Comparison of ENCODE assay signal across 23 cellular contexts in the genomic region with DNA sequence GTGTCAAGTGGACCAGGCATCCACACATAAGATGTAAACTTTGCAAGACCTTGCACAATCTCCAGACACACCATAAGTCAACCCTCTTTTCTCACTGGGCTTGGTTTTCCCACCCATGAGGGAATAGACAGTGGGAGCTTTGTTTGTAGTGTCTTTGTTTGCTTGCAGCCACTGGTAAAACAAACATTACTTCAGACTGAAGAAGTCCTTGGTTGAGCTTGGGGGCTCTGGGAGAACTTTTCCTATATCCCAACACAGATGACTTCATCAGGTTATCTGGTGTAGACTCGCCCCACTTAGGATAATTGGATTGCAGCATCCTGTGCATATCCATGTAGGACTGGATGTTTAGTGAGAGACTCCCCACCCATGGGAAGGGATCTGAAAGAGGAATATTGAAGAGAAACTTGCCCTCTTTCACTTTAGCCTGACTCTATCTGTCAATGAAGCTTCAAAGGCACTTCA. TPM values are rescaled to one million over a fixed set of nuclear protein-coding genes. Genes with fewer than 3 reads are reported as not detected.
DNase-seq lines count a peak whose midpoint lies in the region; ATAC-seq and TF ChIP-seq lines count a peak whose summit lies in the region.
"Had no signal": no experiment of that assay in that cellular context is flagged by ENCODE, and none has a peak within 500 bp of the region (broad histone marks: within the 10 kb centered on the region; RNA-seq: fewer than 3 reads in every experiment).

No MANE protein-coding gene starts in this region.

- DNase-seq in GM23338 (ENCODE audit: low spot score) (no peak), HuH-7.5 (ENCODE audit: low spot score) (peak; percentile 33), SK-MEL-5 (ENCODE audit: low read depth, low spot score) (peak; percentile 63), mucosa of descending colon (no peak), cerebellum (ENCODE audit: low spot score) (no peak), NCI-H774 (lab: John Stamatoyannopoulos, UW) (no peak)
- DNase-seq: activated CD4-positive, alpha-beta T cell treated with anti-CD3 and anti-CD28 coated beads for 48 hours; activated naive CD8-positive, alpha-beta T cell treated with anti-CD3 and anti-CD28 coated beads for 36 hours; AML-193; effector CD8-positive, alpha-beta T cell; esophagus squamous epithelium; H7; NCI-H1436 treated with DMSO at 0.1 percent for 48 hours; NCI-H446; stimulated activated CD4-positive, alpha-beta T cell treated with anti-CD3 and anti-CD28 coated beads, Interleukin-1b, Interleukin-23, amount 100 ng/mL, for 48 hours; stimulated activated naive CD4-positive, alpha-beta T cell treated with Interleukin-2 at 50 U/mL for 16 hours; T-helper 1 cell; thyroid gland had no signal

- H3K4me2 ChIP-seq in GM23338: peak overlapping the region; percentile 30; the same call in 1 of the 2 replicates

- peaks cover 8% of the 10 kb centered on the region; the same call in 1 of the 2 replicates for H3K9me2 ChIP-seq in GM23338 (ENCODE audit: insufficient read depth)

- H3K4me3 ChIP-seq in GM23338 (no peak overlapping the region), mucosa of descending colon (no peak overlapping the region)
- H3K4me3 ChIP-seq: esophagus squamous epithelium, thyroid gland had no signal

- H3K4me3 Mint-ChIP-seq in GM23338: no peak overlapping the region
- H3K4me3 Mint-ChIP-seq: activated naive CD8-positive, alpha-beta T cell treated with anti-CD3 and anti-CD28 coated beads for 36 hours; mesothelial cell of epicardium; natural killer cell treated with Interleukin-12 subunit alpha and Interleukin-12 subunit beta and Interleukin-15 and Interleukin-18, amount 100 ng/mL, for 72 hours had no signal

- H3K9me3 Mint-ChIP-seq in GM23338: no peaks in the 10 kb centered on the region; the same call in 2 of the 3 replicates
- H3K9me3 Mint-ChIP-seq: activated naive CD8-positive, alpha-beta T cell treated with anti-CD3 and anti-CD28 coated beads for 36 hours; activated T-helper 2 cell treated with anti-CD3 and anti-CD28 coated beads, Interferon-gamma antibody, Interleukin-2, Interleukin-4, amounts not matched to agents 10 μg/mL and 5 μg/mL and 100 μg/mL, durations not matched to agents 14 hours and 24 hours and 36 hours; mesothelial cell of epicardium; natural killer cell treated with Interleukin-12 subunit alpha and Interleukin-12 subunit beta and Interleukin-15 and Interleukin-18, amount 100 ng/mL, for 72 hours had no signal

- H3K36me3 ChIP-seq in GM23338 (ENCODE audit: insufficient read depth): no peaks in the 10 kb centered on the region
- no peaks in the 10 kb centered on the region for H3K36me3 ChIP-seq in mucosa of descending colon (ENCODE audit: low read depth)
- H3K36me3 ChIP-seq: esophagus squamous epithelium, thyroid gland had no signal

- TF ChIP-seq CTCF in GM23338 (conservative IDR thresholded peaks at IDR 0.05; ENCODE audit: low read depth in 2 of 2) (no peak), mucosa of descending colon (IDR thresholded peaks at IDR 0.05) (no peak)

- no peaks in the 10 kb centered on the region for H3K36me3 Mint-ChIP-seq in GM23338 (ENCODE audit: low read depth)
- H3K36me3 Mint-ChIP-seq: activated naive CD8-positive, alpha-beta T cell treated with anti-CD3 and anti-CD28 coated beads for 36 hours; mesothelial cell of epicardium; natural killer cell treated with Interleukin-12 subunit alpha and Interleukin-12 subunit beta and Interleukin-15 and Interleukin-18, amount 100 ng/mL, for 72 hours had no signal

- H3K27me3 ChIP-seq in GM23338 (ENCODE audit: insufficient read depth): no peaks in the 10 kb centered on the region
- H3K27me3 ChIP-seq: thyroid gland had no signal

- no peaks in the 10 kb centered on the region for H3K9me3 ChIP-seq in mucosa of descending colon
- H3K9me3 ChIP-seq: esophagus squamous epithelium, thyroid gland had no signal

- peaks cover 44% of the 10 kb centered on the region for H3K4me1 ChIP-seq in GM23338 (ENCODE audit: insufficient read depth)
- H3K4me1 ChIP-seq in mucosa of descending colon (ENCODE audit: low read depth): no peaks in the 10 kb centered on the region
- H3K4me1 ChIP-seq: esophagus squamous epithelium had no signal

- H3K27ac Mint-ChIP-seq in GM23338: no peak overlapping the region
- H3K27ac Mint-ChIP-seq: activated naive CD8-positive, alpha-beta T cell treated with anti-CD3 and anti-CD28 coated beads for 36 hours; activated T-helper 2 cell treated with anti-CD3 and anti-CD28 coated beads, Interferon-gamma antibody, Interleukin-2, Interleukin-4, amounts not matched to agents 10 μg/mL and 5 μg/mL and 100 μg/mL, durations not matched to agents 14 hours and 24 hours and 36 hours; mesothelial cell of epicardium; natural killer cell treated with Interleukin-12 subunit alpha and Interleukin-12 subunit beta and Interleukin-15 and Interleukin-18, amount 100 ng/mL, for 72 hours had no signal

- peaks cover 46% of the 10 kb centered on the region for H3K4me1 Mint-ChIP-seq in GM23338
- H3K4me1 Mint-ChIP-seq: activated naive CD8-positive, alpha-beta T cell treated with anti-CD3 and anti-CD28 coated beads for 36 hours had no signal

- no peak overlapping the region for H2AFZ ChIP-seq in GM23338

- H3K79me2 ChIP-seq in GM23338 (replicated peaks; ENCODE audit: insufficient read depth): no peaks in the 10 kb centered on the region

- in situ Hi-C loops in SK-MEL-5 (cut with HindIII; ENCODE audit: low pct_unique_long_range_greater_than_20kb, low sequenced_read_pairs): no loop called here

- peaks cover 5% of the 10 kb centered on the region for H3K27me3 Mint-ChIP-seq in GM23338 (ENCODE audit: insufficient read depth, low read depth, poor library complexity)

- no peak overlapping the region for H3K27ac ChIP-seq in GM23338 (ENCODE audit: low read depth)
- H3K27ac ChIP-seq: esophagus squamous epithelium, thyroid gland had no signal

- H4K20me1 ChIP-seq in GM23338 (replicated peaks; ENCODE audit: insufficient read depth): no peaks in the 10 kb centered on the region

- intact Hi-C loops in mucosa of descending colon (cut with DNase I, micrococcal nuclease): no loop called here

- ATAC-seq in GM23338 (no peak), mucosa of descending colon (peak; percentile 25), GM21737 (IDR thresholded peaks at IDR 0.05; ENCODE audit: unreplicated experiment) (no peak)
- ATAC-seq: natural killer cell treated with Interleukin-12 subunit alpha and Interleukin-12 subunit beta and Interleukin-15 and Interleukin-18, amount 100 ng/mL, for 72 hours; Right ventricle myocardium inferior had no signal

- H3F3A ChIP-seq in GM23338 (replicated peaks; ENCODE audit: low read depth): no peaks in the 10 kb centered on the region

TF ChIP-seq in GM23338, 12 proteins besides CTCF, POLR2A, EP300 and RAD21 (continues in another document):
- TF ChIP-seq NANOG (IDR thresholded peaks at IDR 0.05; ENCODE audit: borderline replicate concordance): no peak

RNA-seq across cellular contexts. Expression of gene ADGRV1, which starts 11.5 kb away (rescaled TPM):
- 139 and 149 TPM in 2 replicates for total RNA-seq in GM23338 (2014; rRNA removed; shearing (Covaris generic))
- polyA plus RNA-seq in GM23338 (2016; fragmentation: Nextera tagmentation; extraction: Ambion mirVana): 39.4 and 46.1 TPM in 2 replicates
- 0.21 and 0.58 TPM in 2 replicates for total RNA-seq in SK-MEL-5 (2014; rRNA removed; shearing (Covaris generic))
- polyA plus RNA-seq in SK-MEL-5 (2015; cell fraction: cytosol; rRNA removed): 0.09 and 0.11 TPM in 2 replicates
- polyA plus RNA-seq in SK-MEL-5 (2015; cell fraction: nucleus; rRNA removed): 1.2 and 13.4 TPM in 2 replicates
- total RNA-seq in mucosa of descending colon: 1 to 10 TPM; 4.5 to 8.6 (median 6.1) TPM
- total RNA-seq in cerebellum: 249 TPM
- total RNA-seq: Right ventricle myocardium inferior had no signal

RNA-seq across cellular contexts. Expression of gene LYSMD3, which starts 17.7 kb away (rescaled TPM):
- 19.1 and 19.6 TPM in 2 replicates for total RNA-seq in GM23338 (2014; rRNA removed; shearing (Covaris generic))
- polyA plus RNA-seq in GM23338 (2016; fragmentation: Nextera tagmentation; extraction: Ambion mirVana): 8.6 and 10.7 TPM in 2 replicates
- 13.7 and 15.3 TPM in 2 replicates for total RNA-seq in SK-MEL-5 (2014; rRNA removed; shearing (Covaris generic))
- polyA plus RNA-seq in SK-MEL-5 (2015; cell fraction: cytosol; rRNA removed): 11.2 and 13.9 TPM in 2 replicates
- polyA plus RNA-seq in SK-MEL-5 (2015; cell fraction: nucleus; rRNA removed): 21.5 and 22.8 TPM in 2 replicates
- total RNA-seq in mucosa of descending colon (10 to 100 TPM; 20.1 to 25.1 (median 23.1) TPM), cerebellum (19.1 TPM)

Comparison
In these comparisons a context has a peak if more than half of its experiments do, and no peak if none do; other contexts are left out.
1. DNase-seq: peak in HuH-7.5 (single experiment) and SK-MEL-5 (single experiment); none in GM23338 (single experiment), mucosa of descending colon (0 of 3), cerebellum (single experiment) and NCI-H774 (single experiment).
2. RNA of gene ADGRV1, which starts 11.5 kb away (total RNA-seq): 249 TPM in cerebellum (single experiment) and 139 to 149 TPM in GM23338; 4.5 to 8.6 TPM in mucosa of descending colon and 0.21 to 0.58 TPM in SK-MEL-5; every median in the first group is over 10 times any median in the second.